ENCODE assay signal across 17 cellular contexts in genomic region chr15:35810007-35810406, GRCh38.
A peak's percentile ranks its signal among the peaks of the same experiment; 100 is the strongest.
DNase-seq lines count a peak whose midpoint lies in the region; ATAC-seq and TF ChIP-seq lines count a peak whose summit lies in the region.
"Had no signal": no experiment of that assay in that cellular context is flagged by ENCODE, and none has a peak within 500 bp of the region (broad histone marks: within the 10 kb centered on the region; RNA-seq: fewer than 3 reads in every experiment).

No MANE protein-coding gene starts in this region.

- TF ChIP-seq CTCF in heart right ventricle (IDR thresholded peaks at IDR 0.05) (no peak), nephron progenitor cell (IDR thresholded peaks at IDR 0.05) (no peak), tibial nerve (IDR thresholded peaks at IDR 0.05) (no peak)

- no peaks in the 10 kb centered on the region for H3K36me3 ChIP-seq in heart right ventricle
- no peaks in the 10 kb centered on the region for H3K36me3 ChIP-seq in tibial nerve
- H3K36me3 ChIP-seq: BLaER1 treated with 17β-estradiol and CSF1 and Interleukin-3, amounts not matched to agents 10 nM and 100 nM had no signal

- peaks cover 29% of the 10 kb centered on the region for H3K4me1 Mint-ChIP-seq in nephron progenitor cell
- H3K4me1 Mint-ChIP-seq: H9 had no signal

- ATAC-seq in heart right ventricle = peak in 4 of 8 donors; percentile 47 to 69 (median 56)
- ATAC-seq in Right ventricle myocardium superior (ENCODE audit: poor library complexity) = no peak
- no peak for ATAC-seq in SK-N-SH treated with all-trans-retinoic acid at 6 μM for 48 hours
- ATAC-seq in GM19395 (IDR thresholded peaks at IDR 0.05; ENCODE audit: unreplicated experiment) = no peak
- ATAC-seq: CD8-positive, alpha-beta T cell; GM12878; HepG2 had no signal

- no peak for TF ChIP-seq POLR2A in tibial nerve (IDR thresholded peaks at IDR 0.05)

- 56 to 63% methylated on average over 6 of the region's 6 CpGs for WGBS in heart right ventricle, 2 donors
- WGBS in tibial nerve, 2 donors = 68 to 74% methylated on average over 6 of the region's 6 CpGs

- H3K27me3 ChIP-seq in heart right ventricle (no peaks in the 10 kb centered on the region), tibial nerve (no peaks in the 10 kb centered on the region)
- H3K27me3 ChIP-seq: BLaER1 treated with 17β-estradiol and CSF1 and Interleukin-3, amounts not matched to agents 10 nM and 100 nM had no signal

- no peak overlapping the region for H3K27ac ChIP-seq in heart right ventricle
- H3K27ac ChIP-seq in tibial nerve = no peak overlapping the region
- H3K27ac ChIP-seq: BLaER1 treated with 17β-estradiol and CSF1 and Interleukin-3, amounts not matched to agents 10 nM and 100 nM had no signal

- H3K4me1 ChIP-seq in heart right ventricle (peaks cover 0 to 10% (median 0%) of the 10 kb centered on the region in 9 donors), tibial nerve (no peaks in the 10 kb centered on the region)
- H3K4me1 ChIP-seq: BLaER1 treated with 17β-estradiol and CSF1 and Interleukin-3, amounts not matched to agents 10 nM and 100 nM had no signal

- H3K27ac Mint-ChIP-seq in nephron progenitor cell = no peak overlapping the region
- H3K27ac Mint-ChIP-seq: CD8-positive, alpha-beta T cell; H9 had no signal

- no peak overlapping the region for H3K4me3 ChIP-seq in heart right ventricle
- no peak overlapping the region for H3K4me3 ChIP-seq in tibial nerve
- H3K4me3 ChIP-seq: BLaER1 treated with 17β-estradiol and CSF1 and Interleukin-3, amounts not matched to agents 10 nM and 100 nM; GM12878 had no signal

- DNase-seq in heart right ventricle = peak; percentile 5 to 6
- no peak for DNase-seq in Right ventricle myocardium superior
- peak; percentile 11 for DNase-seq in nephron progenitor cell
- no peak for DNase-seq in DMS153 (lab: John Stamatoyannopoulos, UW)
- no peak for DNase-seq in tibial nerve (ENCODE audit: low spot score in 2 of 2)
- DNase-seq: 8988T; Calu3; CD8-positive, alpha-beta T cell; DMS53; DND-41; EL; H9 had no signal

- H3K9me3 Mint-ChIP-seq in nephron progenitor cell = no peaks in the 10 kb centered on the region
- H3K9me3 Mint-ChIP-seq: CD8-positive, alpha-beta T cell; H9 had no signal

- H3K36me3 Mint-ChIP-seq in nephron progenitor cell (ENCODE audit: low read depth) = no peaks in the 10 kb centered on the region
- H3K36me3 Mint-ChIP-seq: CD8-positive, alpha-beta T cell had no signal

- no peaks in the 10 kb centered on the region for H3K27me3 Mint-ChIP-seq in nephron progenitor cell (ENCODE audit: low read depth, poor library complexity)

- TF ChIP-seq EP300 in tibial nerve (IDR thresholded peaks at IDR 0.05) = no peak

- H3K4me3 Mint-ChIP-seq in nephron progenitor cell = no peak overlapping the region
- H3K4me3 Mint-ChIP-seq: CD8-positive, alpha-beta T cell; H9 had no signal

- H3K9me3 ChIP-seq in heart right ventricle (no peaks in the 10 kb centered on the region), tibial nerve (no peaks in the 10 kb centered on the region)
- H3K9me3 ChIP-seq: BLaER1 treated with 17β-estradiol and CSF1 and Interleukin-3, amounts not matched to agents 10 nM and 100 nM had no signal

- intact Hi-C loops in heart right ventricle (cut with DNase I) = no loop called here
- intact Hi-C loops in Right ventricle myocardium superior (cut with DNase I) = no loop called here

TF ChIP-seq in SK-N-SH treated with all-trans-retinoic acid at 6 μM for 48 hours, 23 proteins besides CTCF, POLR2A, EP300 and RAD21:
- TF ChIP-seq TCF4 (CRISPR knock-in tag; IDR thresholded peaks at IDR 0.05; ENCODE audit: borderline replicate concordance) (peak; percentile 79), TSHZ2 (CRISPR knock-in tag; IDR thresholded peaks at IDR 0.05) (peak; percentile 89; the same call in 1 of the 2 replicates), BACH2 (CRISPR knock-in tag; IDR thresholded peaks at IDR 0.05; ENCODE audit: borderline replicate concordance) (no peak), ARNTL (CRISPR knock-in tag; IDR thresholded peaks at IDR 0.05; ENCODE audit: borderline replicate concordance, low read depth) (no peak)

Comparison
In these comparisons a context has a peak if more than half of its experiments do, and no peak if none do; other contexts are left out.
1. DNase-seq: peak in heart right ventricle (2 of 2) and nephron progenitor cell (single experiment); none in Right ventricle myocardium superior (single experiment), DMS153 (single experiment) and tibial nerve (0 of 2).